Comparison of ENCODE assay signal across 33 cellular contexts in the genomic region with DNA sequence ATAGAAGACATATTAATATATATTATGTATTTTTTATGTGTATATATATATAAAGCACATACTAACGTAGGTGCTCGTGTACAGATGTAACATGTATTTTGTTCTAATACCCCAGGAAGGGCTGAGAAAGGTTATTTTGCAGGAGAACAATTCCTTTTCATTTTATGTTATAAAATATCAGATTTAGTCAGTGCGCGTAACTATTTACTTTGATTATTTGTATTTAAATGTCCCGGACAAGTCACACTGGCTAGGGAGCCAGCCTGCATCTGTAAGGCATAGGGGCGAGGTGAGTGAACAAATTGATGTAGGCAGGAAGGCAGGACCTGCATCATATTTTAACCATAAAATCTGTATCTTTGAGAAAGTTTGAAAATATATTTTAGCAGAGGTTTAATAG.
"Had no signal": no experiment of that assay in that cellular context is flagged by ENCODE, and none has a peak within 500 bp of the region (broad histone marks: within the 10 kb centered on the region; RNA-seq: fewer than 3 reads in every experiment).

No MANE protein-coding gene starts in this region.

- ATAC-seq: activated naive CD4-positive, alpha-beta T cell treated with anti-CD3 and anti-CD28 coated beads, Interleukin-2, amount 50 U/mL, for 72 hours; activated naive CD8-positive, alpha-beta T cell treated with anti-CD3 and anti-CD28 coated beads, Interleukin-2, amount 50 U/mL, for 24 hours; activated T-cell treated with anti-CD3 and anti-CD28 coated beads, Interleukin-2, amount 50 U/mL, for 4 hours; activated T-cell treated with anti-CD3 and anti-CD28 coated beads, Interleukin-2, amount 50 U/mL, for 72 hours; activated T-helper 17 cell treated with anti-CD3 and anti-CD28 coated beads, Interleukin-2, amount 50 U/mL, for 72 hours had no signal

- DNase-seq: activated effector memory CD4-positive, alpha-beta T cell treated with anti-CD3 and anti-CD28 coated beads, Interleukin-2, amount 50 U/mL, for 16 hours; activated effector memory CD4-positive, alpha-beta T cell treated with Interleukin-2 at 50 U/mL for 16 hours; activated gamma-delta T cell; activated gamma-delta T cell treated with Interleukin-2 at 50 U/mL for 16 hours; activated naive CD4-positive, alpha-beta T cell; activated naive CD4-positive, alpha-beta T cell treated with anti-CD3 and anti-CD28 coated beads for 36 hours; activated naive CD4-positive, alpha-beta T cell treated with anti-CD3 and anti-CD28 coated beads, Interleukin-2, amount 10 ng/mL, durations not matched to agents 7 days and 5 days; activated naive CD4-positive, alpha-beta T cell treated with anti-CD3 and anti-CD28 coated beads, Interleukin-2, amount 50 U/mL, for 16 hours; activated naive CD4-positive, alpha-beta T cell treated with Interleukin-2 at 50 U/mL for 16 hours; activated naive CD8-positive, alpha-beta T cell treated with anti-CD3 and anti-CD28 coated beads for 36 hours; activated naive CD8-positive, alpha-beta T cell treated with anti-CD3 and anti-CD28 coated beads, Interleukin-2, amount 10 ng/mL, durations not matched to agents 7 days and 5 days; activated naive CD8-positive, alpha-beta T cell treated with anti-CD3 and anti-CD28 coated beads, Interleukin-2, amount 50 U/mL, for 24 hours; activated T-cell treated with anti-CD3 and anti-CD28 coated beads for 4 hours; activated T-cell treated with anti-CD3 and anti-CD28 coated beads, Interleukin-2, amount 50 U/mL, for 1 hour; activated T-cell treated with anti-CD3 and anti-CD28 coated beads, Interleukin-2, amount 50 U/mL, for 24 hours; activated T-cell treated with anti-CD3 and anti-CD28 coated beads, Interleukin-2, amount 50 U/mL, for 4 hours; activated T-cell treated with anti-CD3 and anti-CD28 coated beads, Interleukin-2, amount 50 U/mL, for 48 hours; activated T-cell treated with anti-CD3 and anti-CD28 coated beads, Interleukin-2, amount 50 U/mL, for 72 hours; adrenal gland; amniotic stem cell; amygdala; anterior cingulate cortex; aorta; brain microvascular endothelial cell; caudate nucleus; central memory CD4-positive, alpha-beta T cell; cerebellar nuclear complex had no signal

- H3K4me3 ChIP-seq: adrenal gland, ascending aorta, breast epithelium, cardiac muscle cell had no signal

- H3K36me3 ChIP-seq: adrenal gland, ascending aorta, brain microvascular endothelial cell, breast epithelium had no signal

- H3K27me3 ChIP-seq: adrenal gland, ascending aorta, brain microvascular endothelial cell, breast epithelium, cardiac muscle cell had no signal

- H3K9me3 ChIP-seq: adrenal gland, ascending aorta, breast epithelium had no signal

- H3K27ac ChIP-seq: adrenal gland, ascending aorta, brain microvascular endothelial cell, breast epithelium had no signal

- FAIRE-seq: astrocyte had no signal

- H3K4me1 ChIP-seq: adrenal gland, ascending aorta, breast epithelium had no signal
